ENCODE assay signal across 9 cellular contexts in genomic region chrX:115936008-115936407, GRCh38.
"Had no signal": no experiment of that assay in that cellular context is flagged by ENCODE, and none has a peak within 500 bp of the region (broad histone marks: within the 10 kb centered on the region; RNA-seq: fewer than 3 reads in every experiment).

No MANE protein-coding gene starts in this region.

- H3K27ac ChIP-seq: GM23248 had no signal

- H3K4me3 Mint-ChIP-seq: H9, HFFc6 had no signal

- H3K9ac ChIP-seq: GM23248 had no signal

- ATAC-seq: HCT116 had no signal

- H3K27ac Mint-ChIP-seq: HFFc6 had no signal

- DNase-seq: GM23248, GOT3, H7, H9, HCEC 1CT, HFFc6 had no signal

- H2AFZ ChIP-seq: GM23248 had no signal

- FAIRE-seq: H54 had no signal

- H3K9me3 ChIP-seq: HAP-1 had no signal

- H3K4me3 ChIP-seq: GM23248, HAP-1 had no signal
